In the genomic region with DNA sequence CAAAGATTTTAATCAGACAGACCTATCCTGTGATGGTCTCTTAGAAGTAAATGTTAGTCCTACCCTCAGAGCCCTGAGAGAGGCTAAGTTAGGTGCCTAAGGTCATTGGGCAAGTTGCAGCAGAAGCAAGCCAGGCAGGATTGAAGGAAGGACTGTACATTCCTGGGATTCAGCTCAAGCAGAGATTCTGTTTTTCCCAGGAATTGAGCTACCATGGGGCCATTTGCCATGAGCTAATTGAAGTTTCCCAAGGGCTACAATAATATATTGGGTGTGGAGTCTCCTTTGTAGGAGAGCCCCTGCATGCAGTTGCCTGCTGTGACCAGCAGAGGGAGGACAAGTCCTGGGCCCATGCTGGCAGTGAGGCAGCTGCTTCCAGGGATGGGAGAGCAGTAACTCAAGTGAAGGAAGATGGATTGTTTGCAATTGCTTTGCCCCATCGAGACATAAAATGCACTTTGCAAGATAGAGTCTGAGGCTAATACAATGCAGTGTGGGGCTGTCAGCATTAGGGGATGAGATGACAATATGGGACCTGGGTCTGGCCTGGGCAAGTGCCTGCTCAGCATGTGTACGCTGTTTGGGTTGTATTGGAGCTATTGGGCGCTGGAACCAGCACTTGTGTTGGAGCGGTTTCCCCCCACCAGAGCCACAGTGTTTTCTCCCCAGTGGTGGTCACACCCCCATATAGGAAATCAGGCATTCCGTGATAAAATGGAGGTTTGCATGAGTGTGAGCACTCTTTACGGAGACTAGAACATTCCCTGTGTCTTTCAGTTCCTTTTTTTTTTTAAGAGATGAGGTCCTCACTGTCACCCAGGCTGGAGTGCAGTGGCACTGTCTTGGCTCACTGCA, we compare ENCODE assay signal across 9 cellular contexts. TPM values are rescaled to one million over a fixed set of nuclear protein-coding genes. Genes with fewer than 3 reads are reported as not detected.
DNase-seq lines count a peak whose midpoint lies in the region; ATAC-seq lines count a peak whose summit lies in the region.
"Had no signal": no experiment of that assay in that cellular context is flagged by ENCODE, and none has a peak within 500 bp of the region (broad histone marks: within the 10 kb centered on the region; RNA-seq: fewer than 3 reads in every experiment).

No MANE protein-coding gene starts in this region.

- no peaks in the 10 kb centered on the region for H3K9me3 ChIP-seq in T-helper 17 cell (ENCODE audit: control insufficient read depth, low read length, poor library complexity, severe bottlenecking)

- no peaks in the 10 kb centered on the region for H3K27me3 Mint-ChIP-seq in T-helper 17 cell
- H3K27me3 Mint-ChIP-seq: IgD-negative memory B cell had no signal

- DNase-seq in CD1c-positive myeloid dendritic cell (ENCODE audit: extremely low spot score), result peak; percentile 70
- peak; percentile 33 for DNase-seq in NCI-H128 (lab: John Stamatoyannopoulos, UW; ENCODE audit: unreplicated experiment)
- DNase-seq in T-helper 17 cell, result peak; percentile 49 to 70 (median 51)
- DNase-seq in amniotic stem cell (lab: John Stamatoyannopoulos, UW), result peak; percentile 20
- peak; percentile 82 for DNase-seq in left ventricle myocardium superior
- peak; percentile 87 for DNase-seq in sciatic nerve (ENCODE audit: low spot score)

- peaks cover 28% of the 10 kb centered on the region for H3K4me1 Mint-ChIP-seq in T-helper 17 cell

- peak overlapping the region; percentile 21 for H3K27ac Mint-ChIP-seq in T-helper 17 cell

- ATAC-seq in GM21528 (IDR thresholded peaks at IDR 0.05; ENCODE audit: low FRiP score, unreplicated experiment), result peak; percentile 58
- peak; percentile 61 for ATAC-seq in T-helper 17 cell
- peak; percentile 92 for ATAC-seq in left ventricle myocardium superior
- peak; percentile 93 for ATAC-seq in sciatic nerve
- ATAC-seq in HG03039 (IDR thresholded peaks at IDR 0.05; ENCODE audit: unreplicated experiment), result no peak

- H3K36me3 Mint-ChIP-seq in T-helper 17 cell (ENCODE audit: low read depth), result no peaks in the 10 kb centered on the region
- H3K36me3 Mint-ChIP-seq: IgD-negative memory B cell had no signal

- H3K4me3 Mint-ChIP-seq in T-helper 17 cell, result no peak overlapping the region
- H3K4me3 Mint-ChIP-seq: IgD-negative memory B cell had no signal

- intact Hi-C loops in left ventricle myocardium superior (cut with micrococcal nuclease), result no loop called here
- intact Hi-C loops in sciatic nerve (cut with DNase I), result loop anchor here (10.0 kb wide), 1 partner anchor 495 kb away; the partner anchor contains the start of gene BPIFB1

RNA-seq across cellular contexts. Expression of gene DNMT3B, which starts 27.9 kb away (rescaled TPM):
- total RNA-seq in T-helper 17 cell (under 1 TPM; 0.30 to 0.34 TPM), left ventricle myocardium superior (0.50 TPM), sciatic nerve (2.1 TPM)

RNA-seq across cellular contexts. Expression of gene MAPRE1, which starts 29.6 kb away (rescaled TPM):
- total RNA-seq in T-helper 17 cell (100 to 1,000 TPM; 105 to 134 TPM), left ventricle myocardium superior (65.7 TPM), sciatic nerve (93.9 TPM)

RNA-seq across cellular contexts. Expression of gene COMMD7, which starts 46.9 kb away (rescaled TPM):
- total RNA-seq in T-helper 17 cell, result 10 to 100 TPM; 33.9 to 47.5 TPM
- total RNA-seq in left ventricle myocardium superior, result 48.4 TPM
- 30.2 TPM for total RNA-seq in sciatic nerve

Comparison
In these comparisons a context has a peak if more than half of its experiments do, and no peak if none do; other contexts are left out.
1. DNase-seq: peak in every context shown above with its lines; median percentile 87 in sciatic nerve; 82 in left ventricle myocardium superior; 70 in CD1c-positive myeloid dendritic cell; 51 in T-helper 17 cell; 33 in NCI-H128; 20 in amniotic stem cell.